In genomic region chr3:22858486-22858885, GRCh38 we compare ENCODE assay signal across 16 cellular contexts.
"Had no signal": no experiment of that assay in that cellular context is flagged by ENCODE, and none has a peak within 500 bp of the region (broad histone marks: within the 10 kb centered on the region; RNA-seq: fewer than 3 reads in every experiment).

No MANE protein-coding gene starts in this region.

- H3K36me3 ChIP-seq: SJSA1 had no signal

- H3K27ac ChIP-seq: SJSA1, SK-N-MC had no signal

- H3K4me1 ChIP-seq: SJSA1 had no signal

- DNase-seq: KBM-7, NCI-H1092 treated with DMSO at 0.1 percent for 48 hours, NCI-H1436, NCI-H1694, NCI-H187 treated with DMSO at 0.1 percent for 48 hours, NCI-H2029 treated with DMSO at 0.1 percent for 48 hours, NCI-H2171 treated with DMSO at 0.1 percent for 48 hours, NCI-H510A, NCI-H524 treated with DMSO at 0.1 percent for 48 hours, NCI-H69, NCI-H774, Right ventricle myocardium superior, RPMI8226, SIG-M5 had no signal

- H3K27me3 ChIP-seq: SJSA1 had no signal

- H3K4me3 ChIP-seq: SJSA1, SK-N-MC had no signal

- H3K9me3 ChIP-seq: SJSA1 had no signal
